In the genomic region with DNA sequence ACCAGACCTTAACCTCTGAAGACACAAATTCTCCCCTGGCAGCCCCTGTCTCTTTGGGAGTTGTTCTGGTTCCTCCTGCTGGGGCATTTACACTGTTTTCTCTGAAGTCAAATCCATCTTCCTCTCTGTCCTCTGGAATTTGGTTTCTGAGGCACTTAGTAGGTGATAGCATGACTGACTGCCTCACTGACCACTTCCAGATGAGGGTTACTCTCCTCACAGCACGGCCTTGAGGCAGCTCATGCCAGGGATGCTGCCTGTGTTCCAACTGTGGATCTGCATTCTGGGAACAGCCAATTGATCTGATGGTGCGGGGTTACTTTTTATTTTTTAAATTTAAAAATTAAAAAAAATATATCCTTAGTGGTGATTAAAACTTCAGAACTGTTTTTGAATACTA, we compare ENCODE assay signal across 24 cellular contexts.
DNase-seq lines count a peak whose midpoint lies in the region; ATAC-seq and TF ChIP-seq lines count a peak whose summit lies in the region.
"Had no signal": no experiment of that assay in that cellular context is flagged by ENCODE, and none has a peak within 500 bp of the region (broad histone marks: within the 10 kb centered on the region; RNA-seq: fewer than 3 reads in every experiment).

No MANE protein-coding gene starts in this region.

- intact Hi-C loops in left ventricle myocardium inferior (cut with micrococcal nuclease), result no loop called here
- intact Hi-C loops in cardiac septum (cut with DNase I), result no loop called here
- intact Hi-C loops in ascending aorta (cut with DNase I), result no loop called here

- 30 to 50% methylated on average over 2 of the region's 2 CpGs for WGBS in tibial nerve, 2 donors

- H3K27me3 ChIP-seq in left ventricle myocardium inferior (ENCODE audit: low read depth), result no peaks in the 10 kb centered on the region
- H3K27me3 ChIP-seq in ascending aorta, result no peaks in the 10 kb centered on the region
- no peaks in the 10 kb centered on the region for H3K27me3 ChIP-seq in thoracic aorta (replicated peaks; ENCODE audit: insufficient read depth)
- H3K27me3 ChIP-seq in tibial nerve, result no peaks in the 10 kb centered on the region

- H3K36me3 ChIP-seq in left ventricle myocardium inferior (no peaks in the 10 kb centered on the region), ascending aorta (no peaks in the 10 kb centered on the region), thoracic aorta (no peaks in the 10 kb centered on the region), tibial nerve (no peaks in the 10 kb centered on the region)

- no peak for DNase-seq in left ventricle myocardium inferior
- no peak for DNase-seq in cardiac septum (ENCODE audit: low spot score)
- DNase-seq in ascending aorta (ENCODE audit: low spot score in 2 of 2), result no peak
- peak; percentile 64 for DNase-seq in islet precursor cell
- DNase-seq in thoracic aorta (ENCODE audit: low spot score), result no peak
- no peak for DNase-seq in iPS-NIHi7 (ENCODE audit: extremely low spot score)
- DNase-seq in tibial nerve (ENCODE audit: low spot score in 2 of 2), result no peak
- DNase-seq in stimulated activated CD4-positive, alpha-beta T cell treated with anti-CD3 and anti-CD28 coated beads, Interleukin-15, amount 100 ng/mL, for 24 hours, result no peak
- DNase-seq: 8988T; ACHN; AML-193; C1 segment of cervical spinal cord; CD4-positive, alpha-beta memory T cell; COR-L47; DMS53; H7; NCI-H1092 treated with DMSO at 0.1 percent for 48 hours; NCI-H1436; NCI-H187; NCI-H2081 treated with DMSO at 0.1 percent for 48 hours; NCI-H2171; NCI-H524; NCI-H774; PC-3 had no signal

- TF ChIP-seq CTCF in left ventricle myocardium inferior (IDR thresholded peaks at IDR 0.05; ENCODE audit: borderline replicate concordance), result no peak
- no peak for TF ChIP-seq CTCF in ascending aorta (IDR thresholded peaks at IDR 0.05)
- no peak for TF ChIP-seq CTCF in thoracic aorta (IDR thresholded peaks at IDR 0.05)
- TF ChIP-seq CTCF in tibial nerve (IDR thresholded peaks at IDR 0.05), result no peak

- no peak for TF ChIP-seq EP300 in tibial nerve (IDR thresholded peaks at IDR 0.05)

- H3K27ac ChIP-seq in left ventricle myocardium inferior (replicated peaks) (peak overlapping the region; percentile 1), ascending aorta (peak overlapping the region; percentile 76 to 77), thoracic aorta (peak overlapping the region; percentile 65 to 83), tibial nerve (no peak overlapping the region)

- H3K4me1 ChIP-seq in left ventricle myocardium inferior, result peaks cover 31% of the 10 kb centered on the region
- H3K4me1 ChIP-seq in ascending aorta, result peaks cover 6 to 44% of the 10 kb centered on the region in 2 donors
- peaks cover 27 to 76% of the 10 kb centered on the region in 2 donors for H3K4me1 ChIP-seq in thoracic aorta (ENCODE audit: control insufficient read depth in 1 of 2, low read depth in 2 of 2)
- H3K4me1 ChIP-seq in tibial nerve, result peaks cover 0 to 13% (median 0%) of the 10 kb centered on the region in 4 donors

- H3K9me3 ChIP-seq in left ventricle myocardium inferior (replicated peaks), result no peaks in the 10 kb centered on the region
- H3K9me3 ChIP-seq in ascending aorta, result no peaks in the 10 kb centered on the region
- H3K9me3 ChIP-seq in thoracic aorta, result no peaks in the 10 kb centered on the region
- H3K9me3 ChIP-seq in tibial nerve, result no peaks in the 10 kb centered on the region

- H3K4me3 ChIP-seq in left ventricle myocardium inferior, result no peak overlapping the region
- H3K4me3 ChIP-seq in ascending aorta, result no peak overlapping the region
- no peak overlapping the region for H3K4me3 ChIP-seq in thoracic aorta
- no peak overlapping the region for H3K4me3 ChIP-seq in tibial nerve

- ATAC-seq in thoracic aorta (ENCODE audit: insufficient number of reproducible peaks, low FRiP score, low read depth), result no peak
- ATAC-seq: PC-3 had no signal

- TF ChIP-seq POLR2A in tibial nerve (IDR thresholded peaks at IDR 0.05), result no peak

Comparison
In these comparisons a context has a peak if more than half of its experiments do, and no peak if none do; other contexts are left out.
1. H3K27ac ChIP-seq: peak in left ventricle myocardium inferior (single experiment), ascending aorta (2 of 2) and thoracic aorta (2 of 2); none in tibial nerve (0 of 4).